ENCODE assay signal across 10 cellular contexts in genomic region chr17:35736236-35736635, GRCh38. TPM values are rescaled to one million over a fixed set of nuclear protein-coding genes. Genes with fewer than 3 reads are reported as not detected.
"Had no signal": no experiment of that assay in that cellular context is flagged by ENCODE, and none has a peak within 500 bp of the region (broad histone marks: within the 10 kb centered on the region; RNA-seq: fewer than 3 reads in every experiment).

No MANE protein-coding gene starts in this region.

- H3K9ac ChIP-seq: GM23248 had no signal

- DNase-seq: GM23248, HFFc6, IMR-90, KG1 had no signal

- H3K4me3 ChIP-seq: GM23248, HAP-1, K562 had no signal

- H3K27ac ChIP-seq: GM23248, HL-60 had no signal

- H3K9me3 Mint-ChIP-seq: HFFc6 had no signal

- ATAC-seq: HCT116, K562 had no signal

- H3K9me3 ChIP-seq: HAP-1 had no signal

- H2AFZ ChIP-seq: GM23248 had no signal

- H3K4me3 Mint-ChIP-seq: HFFc6 had no signal

- H3K27ac Mint-ChIP-seq: HFFc6 had no signal

RNA-seq across cellular contexts. Expression of gene GAS2L2, which starts 16.8 kb away (rescaled TPM):
- total RNA-seq: GM23248, HFFc6, IMR-90, K562 had no signal
- polyA plus RNA-seq: GM23248, K562 had no signal

RNA-seq across cellular contexts. Expression of gene C17orf50, which starts 24.5 kb away (rescaled TPM):
- total RNA-seq: GM23248, H1, HFFc6, HT1080, IMR-90, K562 had no signal
- polyA plus RNA-seq: GM23248, IMR-90, K562 had no signal

RNA-seq across cellular contexts. Expression of gene MMP28, which starts 59.2 kb away (rescaled TPM):
- total RNA-seq: GM23248, H1, HFFc6, K562 had no signal
- polyA plus RNA-seq: GM23248, H1, IMR-90, K562 had no signal
